ENCODE assay signal across 17 cellular contexts in the genomic region with DNA sequence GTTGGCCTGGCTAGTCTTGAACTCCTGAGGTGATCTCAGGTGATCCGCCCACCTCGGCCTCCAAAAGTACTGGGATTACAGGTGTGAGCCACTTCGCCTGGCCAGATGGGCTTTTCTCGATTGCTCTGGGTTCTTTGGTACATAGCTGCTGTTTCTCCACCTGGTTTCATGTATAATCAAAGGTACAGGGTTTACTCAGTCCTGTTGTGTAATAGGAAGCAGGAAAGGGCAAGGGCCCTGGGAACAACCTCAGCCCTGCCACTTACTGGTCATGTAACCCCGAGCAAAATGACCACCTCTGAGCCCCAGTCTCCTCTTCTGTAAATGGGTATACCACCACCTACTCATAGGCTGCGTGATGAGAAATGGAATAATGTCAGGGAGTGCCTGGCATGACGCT.
"Had no signal": no experiment of that assay in that cellular context is flagged by ENCODE, and none has a peak within 500 bp of the region (broad histone marks: within the 10 kb centered on the region; RNA-seq: fewer than 3 reads in every experiment).

No MANE protein-coding gene starts in this region.

- ATAC-seq: foreskin keratinocyte; naive thymus-derived CD4-positive, alpha-beta T cell; stimulated activated naive B cell treated with anti-CD40 and anti-IgM and Interleukin-4, amounts not matched to agents 10 μg/mL and 1 μg/mL and 100 μg/mL, for 72 hours; T-cell had no signal

- H3K9me3 Mint-ChIP-seq: activated naive CD4-positive, alpha-beta T cell treated with anti-CD3 and anti-CD28 coated beads, Interleukin-2, amount 50 U/mL, for 24 hours; activated T-helper 1 cell treated with anti-CD3 and anti-CD28 coated beads, Interleukin-12 subunit alpha, Interleukin-12 subunit beta, Interleukin-2, Interleukin-4 antibody, amounts not matched to agents 30 ng/mL and 10 ng/mL and 1 ng/mL, durations not matched to agents 14 hours and 24 hours and 36 hours; naive thymus-derived CD4-positive, alpha-beta T cell; stimulated activated naive B cell treated with anti-CD40 and anti-IgM and Interleukin-4, amounts not matched to agents 10 μg/mL and 1 μg/mL and 100 μg/mL, for 72 hours; T-cell had no signal

- H3K4me1 ChIP-seq: foreskin keratinocyte, transverse colon, uterus had no signal

- H3K27ac ChIP-seq: foreskin keratinocyte, left ventricle myocardium inferior, transverse colon, uterus had no signal

- H3K27me3 Mint-ChIP-seq: activated naive CD4-positive, alpha-beta T cell treated with anti-CD3 and anti-CD28 coated beads, Interleukin-2, amount 50 U/mL, for 24 hours; naive thymus-derived CD4-positive, alpha-beta T cell; stimulated activated naive B cell treated with anti-CD40 and anti-IgM and Interleukin-4, amounts not matched to agents 10 μg/mL and 1 μg/mL and 100 μg/mL, for 72 hours; T-cell had no signal

- H3K9me3 ChIP-seq: left ventricle myocardium inferior, transverse colon, uterus had no signal

- H3K36me3 ChIP-seq: uterus had no signal

- DNase-seq: activated CD4-positive, alpha-beta T cell treated with anti-CD3 and anti-CD28 coated beads, Interleukin-2, amount 50 U/mL, for 4 hours; activated gamma-delta T cell; amygdala; erythroblast; foreskin keratinocyte; kidney glomerular epithelial cell; left ventricle myocardium inferior; mesendoderm; naive thymus-derived CD4-positive, alpha-beta T cell; stimulated activated CD4-positive, alpha-beta T cell treated with anti-CD3 and anti-CD28 coated beads, Interleukin-2, amount 100 ng/mL, for 48 hours; stimulated activated CD8-positive, alpha-beta memory T cell treated with anti-CD3 and anti-CD28 coated beads, Interleukin-4, amount 100 ng/mL, for 48 hours; stimulated activated naive B cell treated with anti-CD40 and anti-IgM and Interleukin-4, amounts not matched to agents 10 μg/mL and 1 μg/mL and 100 μg/mL, for 72 hours; T-cell; transverse colon; uterus had no signal

- H3K4me3 ChIP-seq: left ventricle myocardium inferior, transverse colon, uterus had no signal

- H3K27ac Mint-ChIP-seq: activated naive CD4-positive, alpha-beta T cell treated with anti-CD3 and anti-CD28 coated beads, Interleukin-2, amount 50 U/mL, for 24 hours; activated T-helper 1 cell treated with anti-CD3 and anti-CD28 coated beads, Interleukin-12 subunit alpha, Interleukin-12 subunit beta, Interleukin-2, Interleukin-4 antibody, amounts not matched to agents 30 ng/mL and 10 ng/mL and 1 ng/mL, durations not matched to agents 14 hours and 24 hours and 36 hours; stimulated activated naive B cell treated with anti-CD40 and anti-IgM and Interleukin-4, amounts not matched to agents 10 μg/mL and 1 μg/mL and 100 μg/mL, for 72 hours had no signal

- H3K27me3 ChIP-seq: foreskin keratinocyte, transverse colon, uterus had no signal

- H3K4me3 Mint-ChIP-seq: activated naive CD4-positive, alpha-beta T cell treated with anti-CD3 and anti-CD28 coated beads, Interleukin-2, amount 50 U/mL, for 24 hours; activated T-helper 1 cell treated with anti-CD3 and anti-CD28 coated beads, Interleukin-12 subunit alpha, Interleukin-12 subunit beta, Interleukin-2, Interleukin-4 antibody, amounts not matched to agents 30 ng/mL and 10 ng/mL and 1 ng/mL, durations not matched to agents 14 hours and 24 hours and 36 hours; naive thymus-derived CD4-positive, alpha-beta T cell; stimulated activated naive B cell treated with anti-CD40 and anti-IgM and Interleukin-4, amounts not matched to agents 10 μg/mL and 1 μg/mL and 100 μg/mL, for 72 hours; T-cell had no signal
